ENCODE assay signal across 16 cellular contexts in the genomic region with DNA sequence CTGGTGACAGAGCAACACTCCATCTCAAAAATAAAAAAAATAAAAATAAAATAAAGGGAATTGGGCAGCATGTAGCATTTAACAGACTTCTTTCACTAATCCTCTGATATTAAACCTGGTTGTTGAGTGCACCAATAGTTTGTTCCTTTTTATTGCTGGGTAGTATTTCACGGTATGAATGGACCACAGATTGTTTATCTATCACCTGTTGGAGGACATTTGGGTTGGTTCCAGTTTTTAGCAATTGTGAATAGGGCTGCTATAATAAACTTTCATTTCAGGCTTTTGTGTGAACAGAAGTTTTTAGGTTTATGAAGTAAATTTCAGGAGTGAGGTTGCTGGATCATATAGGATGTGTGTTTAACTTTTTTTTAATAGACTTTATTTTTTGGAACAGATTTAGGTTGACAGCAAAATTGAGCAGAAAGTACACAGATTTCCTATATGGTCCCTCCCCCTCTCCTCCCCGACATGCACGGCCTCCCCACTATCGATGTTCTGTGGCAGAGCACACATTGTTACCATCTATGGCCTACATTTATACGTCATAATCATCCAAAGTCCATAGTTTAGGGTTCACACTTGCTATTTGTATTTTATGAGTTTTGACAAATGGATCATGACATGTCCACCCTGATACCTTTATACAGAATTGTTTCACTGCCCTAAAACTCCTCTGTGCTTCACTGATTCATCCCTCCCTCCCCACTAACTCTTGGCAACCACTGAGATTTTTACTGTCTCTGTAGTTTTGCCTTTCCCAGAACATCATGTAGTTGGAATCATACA.
"Had no signal": no experiment of that assay in that cellular context is flagged by ENCODE, and none has a peak within 500 bp of the region (broad histone marks: within the 10 kb centered on the region; RNA-seq: fewer than 3 reads in every experiment).

No MANE protein-coding gene starts in this region.

- H3K27ac ChIP-seq: epithelial cell of prostate, esophagus squamous epithelium, lower lobe of right lung, psoas muscle had no signal

- H3K36me3 ChIP-seq: esophagus squamous epithelium, lower lobe of right lung had no signal

- H3K4me3 ChIP-seq: esophagus squamous epithelium, lower lobe of right lung, psoas muscle had no signal

- DNase-seq: central memory CD4-positive, alpha-beta T cell; effector memory CD8-positive, alpha-beta T cell; esophagus squamous epithelium; foreskin melanocyte; head of caudate nucleus; hippocampal formation; lower lobe of right lung; naive thymus-derived CD4-positive, alpha-beta T cell; nephron progenitor cell; psoas muscle; retina; stimulated activated CD4-positive, alpha-beta T cell treated with anti-CD3 and anti-CD28 coated beads, Interleukin-2, amount 100 ng/mL, for 24 hours; stimulated activated naive CD4-positive, alpha-beta T cell treated with Interleukin-2 at 50 U/mL for 16 hours had no signal

- ATAC-seq: effector memory CD8-positive, alpha-beta T cell; lower lobe of right lung; naive thymus-derived CD4-positive, alpha-beta T cell; psoas muscle; sciatic nerve had no signal

- FAIRE-seq: urothelium cell line had no signal

- H3K4me1 ChIP-seq: lower lobe of right lung, psoas muscle had no signal
